ENCODE assay signal across 9 cellular contexts in genomic region chr15:52652286-52652685, GRCh38. TPM values are rescaled to one million over a fixed set of nuclear protein-coding genes. Genes with fewer than 3 reads are reported as not detected.
DNase-seq lines count a peak whose midpoint lies in the region; ATAC-seq, FAIRE-seq and TF ChIP-seq lines count a peak whose summit lies in the region.
"Had no signal": no experiment of that assay in that cellular context is flagged by ENCODE, and none has a peak within 500 bp of the region (broad histone marks: within the 10 kb centered on the region; RNA-seq: fewer than 3 reads in every experiment).

No MANE protein-coding gene starts in this region.

- H3K4me1 ChIP-seq in left ventricle myocardium inferior (peaks cover 80% of the 10 kb centered on the region), astrocyte (ENCODE audit: insufficient read depth, low read length) (peaks cover 33% of the 10 kb centered on the region), upper lobe of right lung (peaks cover 29% of the 10 kb centered on the region), OCI-LY7 (ENCODE audit: insufficient read depth, low read length, poor library complexity, severe bottlenecking) (peaks cover 7% of the 10 kb centered on the region)

- no peak for DNase-seq in left ventricle myocardium inferior
- DNase-seq in cardiac septum (ENCODE audit: low spot score) = no peak
- no peak for DNase-seq in astrocyte (ENCODE audit: low read depth)
- DNase-seq in mesothelial cell of epicardium (ENCODE audit: low spot score in 2 of 2, unreplicated experiment in 2 of 2) = no peak
- DNase-seq in upper lobe of right lung = no peak
- DNase-seq in OCI-LY7 (ENCODE audit: low spot score) = no peak
- no peak for DNase-seq in NCI-H1105 (lab: John Stamatoyannopoulos, UW)

- peaks cover 4% of the 10 kb centered on the region for H3K79me2 ChIP-seq in astrocyte (ENCODE audit: insufficient read depth, low read length)
- peaks cover 22% of the 10 kb centered on the region; the same call in 1 of the 2 replicates for H3K79me2 ChIP-seq in OCI-LY7 (ENCODE audit: insufficient read depth, low read depth, low read length)

- no TSS peak for BruUV-seq in OCI-LY7 (replicated peaks; lab: Mats Ljungman, UMichigan)

- H3K9ac ChIP-seq in astrocyte (ENCODE audit: low read length) = peak overlapping the region; percentile 83

- intact Hi-C loops in left ventricle myocardium inferior (cut with micrococcal nuclease) = no loop called here
- intact Hi-C loops in cardiac septum (cut with DNase I) = no loop called here
- intact Hi-C loops in upper lobe of right lung (cut with DNase I) = no loop called here
- intact Hi-C loops in OCI-LY7 (cut with micrococcal nuclease; ENCODE audit: unreplicated experiment) = no loop called here

- H3K36me3 Mint-ChIP-seq in astrocyte (ENCODE audit: low read depth, unreplicated experiment) (peaks cover 3% of the 10 kb centered on the region), mesothelial cell of epicardium (peaks cover 5% of the 10 kb centered on the region)

- H3K4me1 Mint-ChIP-seq in astrocyte (ENCODE audit: low read depth, unreplicated experiment) = peaks cover 30% of the 10 kb centered on the region
- peaks cover 28% of the 10 kb centered on the region for H3K4me1 Mint-ChIP-seq in mesothelial cell of epicardium

- H3K4me3 ChIP-seq in left ventricle myocardium inferior (peak overlapping the region; percentile 50), astrocyte (ENCODE audit: insufficient read depth, low read depth, low read length) (peak overlapping the region; percentile 62), upper lobe of right lung (no peak overlapping the region), OCI-LY7 (ENCODE audit: low read depth, low read length, poor library complexity, severe bottlenecking) (no peak overlapping the region)

- ATAC-seq in upper lobe of right lung = no peak
- ATAC-seq in HG03108 (IDR thresholded peaks at IDR 0.05; ENCODE audit: unreplicated experiment) = no peak

- FAIRE-seq in astrocyte (lab: Jason Lieb, UNC) = no peak
- FAIRE-seq: small intestine had no signal

- H3K4me3 Mint-ChIP-seq in astrocyte (ENCODE audit: unreplicated experiment) (peak overlapping the region; percentile 75), mesothelial cell of epicardium (peak overlapping the region; percentile 57)

- H3K36me3 ChIP-seq in left ventricle myocardium inferior (peaks cover 6% of the 10 kb centered on the region), astrocyte (ENCODE audit: insufficient read depth, low read length) (no peaks in the 10 kb centered on the region), upper lobe of right lung (peaks cover 16% of the 10 kb centered on the region), OCI-LY7 (ENCODE audit: insufficient read depth, low read length) (peaks cover 82% of the 10 kb centered on the region)

- H3K9me3 Mint-ChIP-seq in astrocyte (ENCODE audit: unreplicated experiment) (no peaks in the 10 kb centered on the region), mesothelial cell of epicardium (no peaks in the 10 kb centered on the region)

- no peaks in the 10 kb centered on the region for H3K9me3 ChIP-seq in left ventricle myocardium inferior (replicated peaks)
- no peaks in the 10 kb centered on the region for H3K9me3 ChIP-seq in astrocyte (ENCODE audit: insufficient read depth, low read depth, low read length)
- no peaks in the 10 kb centered on the region for H3K9me3 ChIP-seq in upper lobe of right lung
- H3K9me3 ChIP-seq in OCI-LY7 (ENCODE audit: low read length) = no peaks in the 10 kb centered on the region

- no peak for TF ChIP-seq CTCF in left ventricle myocardium inferior (IDR thresholded peaks at IDR 0.05; ENCODE audit: borderline replicate concordance)
- no peak for TF ChIP-seq CTCF in astrocyte (IDR thresholded peaks at IDR 0.05; ENCODE audit: insufficient read depth, low read depth, low read length)
- TF ChIP-seq CTCF in mesothelial cell of epicardium (IDR thresholded peaks at IDR 0.05; ENCODE audit: unreplicated experiment) = no peak
- TF ChIP-seq CTCF in upper lobe of right lung (IDR thresholded peaks at IDR 0.05) = no peak
- TF ChIP-seq CTCF in OCI-LY7 (conservative IDR thresholded peaks at IDR 0.05; ENCODE audit: low read length) = no peak

- no peaks in the 10 kb centered on the region for H3K9me2 ChIP-seq in OCI-LY7 (ENCODE audit: insufficient read depth, low read length)

- H4K20me1 ChIP-seq in astrocyte (ENCODE audit: insufficient read depth, low read length) = no peaks in the 10 kb centered on the region
- H4K20me1 ChIP-seq in OCI-LY7 (ENCODE audit: insufficient read depth, low read length) = no peaks in the 10 kb centered on the region

- H3K4me2 ChIP-seq in astrocyte (ENCODE audit: low read length) (peak overlapping the region; percentile 85), OCI-LY7 (ENCODE audit: low read length) (no peak overlapping the region)

- CTCF ChIA-PET in OCI-LY7 (lab: Charles Lee; ENCODE audit: unreplicated experiment) = no interaction called here

- POLR2A ChIA-PET in OCI-LY7 (lab: Charles Lee) = interaction anchor here (0.6 to 1.8 kb wide), 5 partner anchors 10 to 477 kb away, joined by 4 to 9 read pairs (median 5); no protein-coding TSS in a partner anchor

- peak overlapping the region; percentile 73 for H3K27ac ChIP-seq in left ventricle myocardium inferior (replicated peaks)
- H3K27ac ChIP-seq in astrocyte (ENCODE audit: low read depth, low read length) = peak overlapping the region; percentile 94
- H3K27ac ChIP-seq in upper lobe of right lung = peak overlapping the region; percentile 27
- H3K27ac ChIP-seq in OCI-LY7 (ENCODE audit: low read depth, low read length, poor library complexity, severe bottlenecking) = no peak overlapping the region

- H2AFZ ChIP-seq in astrocyte (ENCODE audit: low read depth, low read length) (peak overlapping the region; percentile 57), OCI-LY7 (ENCODE audit: low read length) (no peak overlapping the region)

- H3K27ac Mint-ChIP-seq in astrocyte (ENCODE audit: unreplicated experiment) = peak overlapping the region; percentile 99
- H3K27ac Mint-ChIP-seq in mesothelial cell of epicardium = peak overlapping the region; percentile 78

- H3K27me3 Mint-ChIP-seq in astrocyte (ENCODE audit: low read depth, unreplicated experiment) = no peaks in the 10 kb centered on the region
- H3K27me3 Mint-ChIP-seq in mesothelial cell of epicardium (ENCODE audit: low read depth) = no peaks in the 10 kb centered on the region

- H3K27me3 ChIP-seq in left ventricle myocardium inferior (ENCODE audit: low read depth) (no peaks in the 10 kb centered on the region), astrocyte (ENCODE audit: insufficient read depth, low read length) (no peaks in the 10 kb centered on the region), upper lobe of right lung (no peaks in the 10 kb centered on the region)

RNA-seq across cellular contexts. Expression of gene ATOSA, which starts 26.9 kb away (rescaled TPM):
- total RNA-seq in left ventricle myocardium inferior (21.8 TPM), cardiac septum (31.5 TPM), astrocyte (33.8 and 35.4 TPM in 2 replicates), mesothelial cell of epicardium (38.8 to 43.7 TPM (median 41.4 TPM) in 3 replicates), upper lobe of right lung (42.5 TPM), OCI-LY7 (2022) (96.8 and 103 TPM in 2 replicates)
- total RNA-seq in OCI-LY7 (2014; rRNA removed; shearing (Covaris generic)) = 28.5 and 34.1 TPM in 2 replicates

Comparison
In these comparisons a context has a peak if more than half of its experiments do, and no peak if none do; other contexts are left out.
1. H3K4me3 ChIP-seq: peak in left ventricle myocardium inferior (single experiment) and astrocyte (single experiment); none in upper lobe of right lung (single experiment) and OCI-LY7 (single experiment).